Comparison of ENCODE assay signal across 27 cellular contexts in the genomic region with DNA sequence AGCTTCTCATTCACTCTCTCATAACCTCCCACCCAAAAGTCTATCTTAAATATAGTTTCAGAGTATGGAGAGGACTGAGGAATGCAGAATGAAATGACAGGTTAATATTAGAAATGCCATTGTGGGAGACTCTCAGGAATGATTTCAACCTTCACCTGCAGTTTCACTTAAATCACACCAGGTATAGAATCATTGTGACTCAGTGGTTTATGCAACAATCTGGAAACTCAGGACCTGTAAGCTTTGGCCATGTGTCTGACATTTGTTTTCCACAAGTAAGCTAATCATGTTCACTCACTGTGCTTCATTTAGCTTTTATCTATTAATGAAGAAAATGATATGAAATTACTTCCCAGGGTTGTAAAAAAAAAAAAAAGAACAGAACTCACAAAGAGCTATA. TPM values are rescaled to one million over a fixed set of nuclear protein-coding genes. Genes with fewer than 3 reads are reported as not detected.
DNase-seq lines count a peak whose midpoint lies in the region; ATAC-seq, FAIRE-seq and TF ChIP-seq lines count a peak whose summit lies in the region.
"Had no signal": no experiment of that assay in that cellular context is flagged by ENCODE, and none has a peak within 500 bp of the region (broad histone marks: within the 10 kb centered on the region; RNA-seq: fewer than 3 reads in every experiment).

No MANE protein-coding gene starts in this region.

- BruUV-seq in MCF 10A (replicated peaks; lab: Mats Ljungman, UMichigan), result no TSS peak

- H3K36me3 ChIP-seq in breast epithelium (no peaks in the 10 kb centered on the region), bronchial epithelial cell (ENCODE audit: control insufficient read depth, insufficient read depth, low read length) (no peaks in the 10 kb centered on the region), MM.1S (replicated peaks; ENCODE audit: insufficient read depth, low read length) (no peaks in the 10 kb centered on the region), HAP-1 (replicated peaks) (no peaks in the 10 kb centered on the region)
- H3K36me3 ChIP-seq: BLaER1 treated with 17β-estradiol and CSF1 and Interleukin-3, amounts not matched to agents 10 nM and 100 nM had no signal

- TF ChIP-seq CTCF in MCF 10A (IDR thresholded peaks at IDR 0.05; ENCODE audit: unreplicated experiment) (no peak), breast epithelium (IDR thresholded peaks at IDR 0.05) (no peak), bronchial epithelial cell (IDR thresholded peaks at IDR 0.05; ENCODE audit: insufficient read depth, low read length, severe bottlenecking) (no peak), chondrocyte (IDR thresholded peaks at IDR 0.05) (no peak), MM.1S (IDR thresholded peaks at IDR 0.05; ENCODE audit: low read length) (no peak)

- FAIRE-seq in bronchial epithelial cell (lab: Jason Lieb, UNC), result no peak
- FAIRE-seq: GM12878, HTR-8/SVneo had no signal

- H2AFZ ChIP-seq in MM.1S (ENCODE audit: low read length), result no peak overlapping the region
- H2AFZ ChIP-seq: GM23338 had no signal

- H3K79me2 ChIP-seq in MM.1S (ENCODE audit: low read length), result no peaks in the 10 kb centered on the region

- H3K4me3 Mint-ChIP-seq in MCF 10A (ENCODE audit: unreplicated experiment) (no peak overlapping the region), memory B cell (no peak overlapping the region), chondrocyte (ENCODE audit: unreplicated experiment) (no peak overlapping the region)
- H3K4me3 Mint-ChIP-seq in effector memory CD8-positive, alpha-beta T cell, result no peak overlapping the region
- H3K4me3 Mint-ChIP-seq: CD4-positive, alpha-beta memory T cell; GM23338 had no signal

- POLR2A ChIA-PET in MCF 10A (lab: Yijun Ruan, JAX), result interaction anchor here (0.8 to 1.6 kb wide), 6 partner anchors 8 to 113 kb away, joined by 3 to 7 read pairs (median 4); partner anchors contain the start of gene PTPN12

- H3K27ac ChIP-seq in breast epithelium, result no peak overlapping the region
- no peak overlapping the region for H3K27ac ChIP-seq in MM.1S (ENCODE audit: low read length)
- H3K27ac ChIP-seq: 22Rv1; BLaER1 treated with 17β-estradiol and CSF1 and Interleukin-3, amounts not matched to agents 10 nM and 100 nM had no signal

- H3K27me3 Mint-ChIP-seq in MCF 10A (ENCODE audit: insufficient read depth, unreplicated experiment), result no peaks in the 10 kb centered on the region
- no peaks in the 10 kb centered on the region for H3K27me3 Mint-ChIP-seq in memory B cell
- H3K27me3 Mint-ChIP-seq in chondrocyte (ENCODE audit: low read depth), result no peaks in the 10 kb centered on the region
- H3K27me3 Mint-ChIP-seq in effector memory CD8-positive, alpha-beta T cell, result no peaks in the 10 kb centered on the region

- in situ Hi-C loops in HAP-1 (cut with MboI; ENCODE audit: low sequenced_read_pairs), result no loop called here

- intact Hi-C loops in MCF 10A (cut with micrococcal nuclease), result no loop called here
- intact Hi-C loops in breast epithelium (cut with DNase I; ENCODE audit: low total_unique reads), result no loop called here

- H3K4me3 ChIP-seq in breast epithelium, result no peak overlapping the region
- no peak overlapping the region for H3K4me3 ChIP-seq in bronchial epithelial cell (ENCODE audit: low read depth, low read length)
- H3K4me3 ChIP-seq in MM.1S (ENCODE audit: low read length), result no peak overlapping the region
- no peak overlapping the region for H3K4me3 ChIP-seq in HAP-1
- H3K4me3 ChIP-seq: BLaER1 treated with 17β-estradiol and CSF1 and Interleukin-3, amounts not matched to agents 10 nM and 100 nM; GM12878; GM23338 had no signal

- H3K36me3 Mint-ChIP-seq in MCF 10A (ENCODE audit: insufficient read depth, unreplicated experiment) (no peaks in the 10 kb centered on the region), memory B cell (no peaks in the 10 kb centered on the region), chondrocyte (ENCODE audit: low read depth) (no peaks in the 10 kb centered on the region)
- no peaks in the 10 kb centered on the region for H3K36me3 Mint-ChIP-seq in effector memory CD8-positive, alpha-beta T cell (ENCODE audit: insufficient read depth)
- H3K36me3 Mint-ChIP-seq: CD4-positive, alpha-beta memory T cell had no signal

- H3K9me3 ChIP-seq in breast epithelium (no peaks in the 10 kb centered on the region), MM.1S (replicated peaks; ENCODE audit: insufficient read depth, low read length) (no peaks in the 10 kb centered on the region), HAP-1 (peaks cover 4% of the 10 kb centered on the region; the same call in 1 of the 2 replicates)
- H3K9me3 ChIP-seq: BLaER1 treated with 17β-estradiol and CSF1 and Interleukin-3, amounts not matched to agents 10 nM and 100 nM; SK-N-SH had no signal

- no peaks in the 10 kb centered on the region for H3K4me1 ChIP-seq in breast epithelium
- H3K4me1 ChIP-seq in MM.1S (ENCODE audit: low read length), result no peaks in the 10 kb centered on the region
- H3K4me1 ChIP-seq in HAP-1, result no peaks in the 10 kb centered on the region

- H3K9me3 Mint-ChIP-seq in MCF 10A (ENCODE audit: unreplicated experiment) (no peaks in the 10 kb centered on the region), memory B cell (no peaks in the 10 kb centered on the region), chondrocyte (ENCODE audit: low read depth) (no peaks in the 10 kb centered on the region)
- H3K9me3 Mint-ChIP-seq in effector memory CD8-positive, alpha-beta T cell, result no peaks in the 10 kb centered on the region
- H3K9me3 Mint-ChIP-seq: CD4-positive, alpha-beta memory T cell had no signal

- H3K9me2 ChIP-seq in MM.1S (replicated peaks; ENCODE audit: insufficient read depth, low read length), result no peaks in the 10 kb centered on the region
- H3K9me2 ChIP-seq: SK-N-SH had no signal

- TF ChIP-seq POLR2A in breast epithelium (IDR thresholded peaks at IDR 0.05), result no peak

- no peak overlapping the region for H3K9ac ChIP-seq in MM.1S (ENCODE audit: low read length)
- H3K9ac ChIP-seq: BLaER1 treated with 17β-estradiol and CSF1 and Interleukin-3, amounts not matched to agents 10 nM and 100 nM; SK-N-SH had no signal

- H3K4me1 Mint-ChIP-seq in MCF 10A (ENCODE audit: insufficient read depth, unreplicated experiment) (peaks cover 13% of the 10 kb centered on the region), memory B cell (peaks cover 21% of the 10 kb centered on the region), chondrocyte (ENCODE audit: low read depth) (no peaks in the 10 kb centered on the region)
- H3K4me1 Mint-ChIP-seq in effector memory CD8-positive, alpha-beta T cell (ENCODE audit: low read depth in 2 of 2), result peaks cover 4 to 7% of the 10 kb centered on the region in 2 donors
- H3K4me1 Mint-ChIP-seq: GM23338 had no signal

- DNase-seq in MCF 10A (ENCODE audit: unreplicated experiment) (peak; percentile 43), breast epithelium (ENCODE audit: low spot score in 2 of 2) (no peak), bronchial epithelial cell (ENCODE audit: low read depth) (peak; percentile 97), memory B cell (ENCODE audit: low spot score in 2 of 2) (no peak), chondrocyte (ENCODE audit: low spot score) (no peak), MM.1S (no peak), HAP-1 (ENCODE audit: low spot score in 2 of 2) (no peak)
- DNase-seq in effector memory CD8-positive, alpha-beta T cell, result no peak
- DNase-seq: ACHN; CD4-positive, alpha-beta memory T cell; DND-41; HCEC 1CT; KG1; NCI-H1417; NCI-H1694 treated with DMSO at 0.1 percent for 48 hours; NCI-H2081 treated with DMSO at 0.1 percent for 48 hours; NCI-H2171 treated with DMSO at 0.1 percent for 48 hours; NCI-H446 treated with DMSO at 0.1 percent for 48 hours; NCI-H526 treated with DMSO at 0.1 percent for 48 hours; OCI-M1; SHP77 treated with DMSO at 0.1 percent for 48 hours; SK-N-SH had no signal

- H3K4me2 ChIP-seq in MM.1S (ENCODE audit: low read depth, low read length), result no peak overlapping the region
- H3K4me2 ChIP-seq: BLaER1 treated with 17β-estradiol and CSF1 and Interleukin-3, amounts not matched to agents 10 nM and 100 nM; GM23338; SK-N-SH had no signal

- ATAC-seq in memory B cell (ENCODE audit: low read depth), result no peak
- no peak for ATAC-seq in effector memory CD8-positive, alpha-beta T cell (replicated peaks)
- ATAC-seq: GM12878, GM23338 had no signal

- H3K27ac Mint-ChIP-seq in MCF 10A (ENCODE audit: low read depth, unreplicated experiment) (no peak overlapping the region), memory B cell (peak overlapping the region; percentile 54), chondrocyte (ENCODE audit: unreplicated experiment) (no peak overlapping the region)
- H3K27ac Mint-ChIP-seq in effector memory CD8-positive, alpha-beta T cell, result peak overlapping the region in 1 of 2 donors; percentile 63
- H3K27ac Mint-ChIP-seq: CD4-positive, alpha-beta memory T cell; GM23338 had no signal

- H3K27me3 ChIP-seq in breast epithelium, result no peaks in the 10 kb centered on the region
- no peaks in the 10 kb centered on the region for H3K27me3 ChIP-seq in bronchial epithelial cell (ENCODE audit: control insufficient read depth, insufficient read depth, low read length)
- no peaks in the 10 kb centered on the region for H3K27me3 ChIP-seq in MM.1S (replicated peaks; ENCODE audit: insufficient read depth, low read length)
- no peaks in the 10 kb centered on the region for H3K27me3 ChIP-seq in HAP-1 (ENCODE audit: low read depth)
- H3K27me3 ChIP-seq: BLaER1 treated with 17β-estradiol and CSF1 and Interleukin-3, amounts not matched to agents 10 nM and 100 nM had no signal

- H4K20me1 ChIP-seq in MM.1S (ENCODE audit: insufficient read depth, low read length), result no peaks in the 10 kb centered on the region
- H4K20me1 ChIP-seq: BLaER1 treated with 17β-estradiol and CSF1 and Interleukin-3, amounts not matched to agents 10 nM and 100 nM had no signal

- H3F3A ChIP-seq in MM.1S (ENCODE audit: insufficient read depth, low read length), result no peaks in the 10 kb centered on the region

- CTCF ChIA-PET in MCF 10A (lab: Yijun Ruan, JAX), result interaction anchor here (0.5 to 1.9 kb wide), 4 partner anchors 112 to 153 kb away, joined by 3 to 4 read pairs (median 3); no protein-coding TSS in a partner anchor

RNA-seq across cellular contexts. Expression of gene PTPN12, which starts 8.7 kb away (rescaled TPM):
- 104 and 105 TPM in 2 replicates for total RNA-seq in MCF 10A (2022)
- total RNA-seq in breast epithelium, result 100 to 1,000 TPM; 161 to 176 (median 168) TPM
- total RNA-seq in bronchial epithelial cell, result 25.0 and 48.4 TPM in 2 replicates
- total RNA-seq in chondrocyte, result 68.2 to 72.0 TPM (median 69.3 TPM) in 3 replicates

Comparison
In these comparisons a context has a peak if more than half of its experiments do, and no peak if none do; other contexts are left out.
1. DNase-seq: peak in MCF 10A (single experiment) and bronchial epithelial cell (single experiment); none in breast epithelium (0 of 2), memory B cell (0 of 2), chondrocyte (single experiment), MM.1S (single experiment), effector memory CD8-positive, alpha-beta T cell (0 of 3) and HAP-1 (0 of 2).